ENCODE assay signal across 9 cellular contexts in the genomic region with DNA sequence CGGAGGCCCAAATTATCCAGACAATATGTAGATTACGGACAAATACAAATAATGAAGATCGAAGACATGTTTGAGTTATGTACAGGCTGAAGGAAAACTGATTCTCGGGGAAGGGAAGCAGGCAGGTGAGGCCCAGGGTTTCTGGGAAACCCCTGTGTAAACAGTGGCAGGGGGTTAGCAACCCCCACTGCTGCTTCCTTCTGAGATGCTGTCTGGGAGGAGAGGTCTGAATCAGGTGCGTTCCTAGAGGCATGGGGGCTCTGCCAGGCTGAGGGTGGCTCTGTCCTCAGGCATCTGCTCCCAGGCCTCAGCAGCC. TPM values are rescaled to one million over a fixed set of nuclear protein-coding genes. Genes with fewer than 3 reads are reported as not detected.
DNase-seq lines count a peak whose midpoint lies in the region; TF ChIP-seq lines count a peak whose summit lies in the region.
"Had no signal": no experiment of that assay in that cellular context is flagged by ENCODE, and none has a peak within 500 bp of the region (broad histone marks: within the 10 kb centered on the region; RNA-seq: fewer than 3 reads in every experiment).

No MANE protein-coding gene starts in this region.

- H3K27ac ChIP-seq in DOHH2 (ENCODE audit: low read depth, low read length) (no peak overlapping the region), OCI-LY1 (ENCODE audit: low read depth, low read length, poor library complexity, severe bottlenecking) (no peak overlapping the region)
- H3K27ac ChIP-seq: epithelial cell of prostate had no signal

- H3K79me2 ChIP-seq in DOHH2 (ENCODE audit: control insufficient read depth, low read length) (no peaks in the 10 kb centered on the region), OCI-LY1 (ENCODE audit: insufficient read depth, low read length) (no peaks in the 10 kb centered on the region)

- no peak overlapping the region for H2AFZ ChIP-seq in OCI-LY1 (ENCODE audit: low read length)

- H3K36me3 Mint-ChIP-seq in endothelial cell (ENCODE audit: low read depth, unreplicated experiment): peaks cover 4% of the 10 kb centered on the region
- H3K36me3 Mint-ChIP-seq in osteocyte (ENCODE audit: unreplicated experiment): no peaks in the 10 kb centered on the region

- TF ChIP-seq CTCF in DOHH2 (IDR thresholded peaks at IDR 0.05; ENCODE audit: low read depth, low read length, poor library complexity, severe bottlenecking): no peak
- no peak for TF ChIP-seq CTCF in OCI-LY1 (IDR thresholded peaks at IDR 0.05; ENCODE audit: low read length)
- no peak for TF ChIP-seq CTCF in endothelial cell (IDR thresholded peaks at IDR 0.05; ENCODE audit: unreplicated experiment)
- no peak for TF ChIP-seq CTCF in osteocyte (IDR thresholded peaks at IDR 0.05)

- no peaks in the 10 kb centered on the region for H3K9me2 ChIP-seq in DOHH2 (replicated peaks; ENCODE audit: control insufficient read depth, low read length)
- no peaks in the 10 kb centered on the region for H3K9me2 ChIP-seq in OCI-LY1 (ENCODE audit: low read depth, low read length)

- H3K36me3 ChIP-seq in DOHH2 (ENCODE audit: control insufficient read depth, low read length) (no peaks in the 10 kb centered on the region), OCI-LY1 (ENCODE audit: insufficient read depth, low read length) (no peaks in the 10 kb centered on the region)

- H3K27me3 ChIP-seq in DOHH2 (ENCODE audit: control insufficient read depth, low read length) (peaks cover 28% of the 10 kb centered on the region), OCI-LY1 (ENCODE audit: insufficient read depth, low read length) (0 out of 2 replicates have a peak, but pooled peaks cover 6% of the 10 kb centered on the region)

- no peaks in the 10 kb centered on the region for H3K9me3 ChIP-seq in DOHH2 (ENCODE audit: control insufficient read depth, insufficient read depth, low read length)
- no peaks in the 10 kb centered on the region for H3K9me3 ChIP-seq in OCI-LY1 (ENCODE audit: low read length)

- H4K20me1 ChIP-seq in DOHH2 (ENCODE audit: control insufficient read depth, insufficient read depth, low read depth, low read length): 0 out of 2 replicates have a peak, but pooled peaks cover 3% of the 10 kb centered on the region
- H4K20me1 ChIP-seq in OCI-LY1 (ENCODE audit: insufficient read depth, low read length): no peaks in the 10 kb centered on the region

- DNase-seq in endothelial cell (ENCODE audit: low spot score) (no peak), osteocyte (ENCODE audit: extremely low spot score, unreplicated experiment) (no peak), 8988T (no peak), NCI-H2081 treated with DMSO at 0.1 percent for 48 hours (lab: John Stamatoyannopoulos, UW) (no peak), Kasumi-1 (lab: John Stamatoyannopoulos, UW) (no peak), kidney glomerular epithelial cell (lab: John Stamatoyannopoulos, UW) (no peak)

- peaks cover 5% of the 10 kb centered on the region for H3K4me1 ChIP-seq in DOHH2 (ENCODE audit: control insufficient read depth, low read length)
- H3K4me1 ChIP-seq in OCI-LY1 (ENCODE audit: insufficient read depth, low read length, severe bottlenecking): peaks cover 6% of the 10 kb centered on the region

- H3K4me2 ChIP-seq in DOHH2 (ENCODE audit: low read length) (peak overlapping the region; percentile 61), OCI-LY1 (ENCODE audit: low read length) (peak overlapping the region; percentile 42)

- no peaks in the 10 kb centered on the region for H3K9me3 Mint-ChIP-seq in endothelial cell (ENCODE audit: unreplicated experiment)
- no peaks in the 10 kb centered on the region for H3K9me3 Mint-ChIP-seq in osteocyte (ENCODE audit: unreplicated experiment)

- H3K27ac Mint-ChIP-seq in endothelial cell (ENCODE audit: unreplicated experiment) (no peak overlapping the region), osteocyte (ENCODE audit: unreplicated experiment) (peak overlapping the region; percentile 90)

- H3K4me3 ChIP-seq in DOHH2 (ENCODE audit: low read length) (peak overlapping the region; percentile 40), OCI-LY1 (ENCODE audit: low read depth, low read length, poor library complexity, severe bottlenecking) (peak overlapping the region; percentile 42)

- no peak overlapping the region; the same call in 1 of the 2 replicates for H3K9ac ChIP-seq in OCI-LY1 (ENCODE audit: low read length)

- H3K4me1 Mint-ChIP-seq in endothelial cell (ENCODE audit: unreplicated experiment) (peaks cover 9% of the 10 kb centered on the region), osteocyte (ENCODE audit: unreplicated experiment) (peaks cover 36% of the 10 kb centered on the region)

- H3K4me3 Mint-ChIP-seq in endothelial cell (ENCODE audit: unreplicated experiment) (peak overlapping the region; percentile 79), osteocyte (ENCODE audit: unreplicated experiment) (peak overlapping the region; percentile 63)

- H3F3A ChIP-seq in DOHH2 (ENCODE audit: control insufficient read depth, insufficient read depth): no peaks in the 10 kb centered on the region
- no peaks in the 10 kb centered on the region for H3F3A ChIP-seq in OCI-LY1 (ENCODE audit: insufficient read depth, low read length)

- H3K27me3 Mint-ChIP-seq in endothelial cell (ENCODE audit: unreplicated experiment) (peaks cover 4% of the 10 kb centered on the region), osteocyte (ENCODE audit: unreplicated experiment) (no peaks in the 10 kb centered on the region)

RNA-seq across cellular contexts. Expression of a gene that starts 7.2 kb away (rescaled TPM):
- total RNA-seq in endothelial cell (ENCODE audit: unreplicated experiment): 4.8 TPM
- 25.6 and 27.1 TPM in 2 replicates for total RNA-seq in osteocyte
